ENCODE assay signal across 14 cellular contexts in the genomic region with DNA sequence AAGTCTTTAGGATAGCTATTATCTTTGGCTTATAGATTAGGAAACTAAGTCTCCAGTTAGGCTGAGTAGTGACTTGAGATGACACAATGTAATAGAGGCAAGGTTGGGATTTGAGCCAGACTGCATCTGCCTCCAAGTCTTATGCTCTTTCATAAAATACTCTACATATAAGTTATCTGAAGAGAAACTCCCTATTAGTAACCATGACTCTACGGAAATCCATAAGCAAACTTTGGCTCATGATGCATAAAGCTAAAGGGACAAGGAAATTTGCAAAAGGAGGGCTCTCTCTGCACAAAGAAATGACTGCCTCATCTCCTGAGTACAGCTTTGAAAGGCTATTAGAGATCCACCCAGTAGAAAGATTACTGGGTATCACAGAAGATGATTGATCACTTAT.
A peak's percentile ranks its signal among the peaks of the same experiment; 100 is the strongest.
DNase-seq lines count a peak whose midpoint lies in the region; ATAC-seq, FAIRE-seq and TF ChIP-seq lines count a peak whose summit lies in the region.
"Had no signal": no experiment of that assay in that cellular context is flagged by ENCODE, and none has a peak within 500 bp of the region (broad histone marks: within the 10 kb centered on the region; RNA-seq: fewer than 3 reads in every experiment).

No MANE protein-coding gene starts in this region.

- peaks cover 53% of the 10 kb centered on the region for H3K4me1 ChIP-seq in mammary epithelial cell (ENCODE audit: insufficient read depth, low read length)
- peaks cover 62% of the 10 kb centered on the region for H3K4me1 ChIP-seq in keratinocyte (ENCODE audit: control insufficient read depth, extremely low read depth, insufficient read depth, low read length)

- DNase-seq in MG63 (peak; percentile 1), mammary epithelial cell (peak; percentile 20), keratinocyte (ENCODE audit: low read depth, low spot score) (no peak), endothelial cell (ENCODE audit: low spot score) (no peak), SKM-1 treated with dmso at 0.1 percent for 144 hours (lab: John Stamatoyannopoulos, UW; ENCODE audit: unreplicated experiment) (no peak), OCI-M2 (lab: John Stamatoyannopoulos, UW; ENCODE audit: unreplicated experiment) (no peak)
- DNase-seq: ACHN; CD4-positive, CD25-positive, alpha-beta regulatory T cell; H9 had no signal

- TF ChIP-seq CTCF in mammary epithelial cell (conservative IDR thresholded peaks at IDR 0.05 in 1 of 2, IDR thresholded peaks at IDR 0.05 in 1 of 2; ENCODE audit: extremely low read depth in 1 of 2, insufficient read depth in 1 of 2, low read depth in 1 of 2, low read length in 2 of 2): no peak
- TF ChIP-seq CTCF in keratinocyte (optimal IDR thresholded peaks at IDR 0.05 in 1 of 3, IDR thresholded peaks at IDR 0.05 in 1 of 3, conservative IDR thresholded peaks at IDR 0.05 in 1 of 3; ENCODE audit: extremely low read depth in 1 of 3, insufficient read depth in 2 of 3, low read length in 3 of 3): no peak
- TF ChIP-seq CTCF in endothelial cell (IDR thresholded peaks at IDR 0.05; ENCODE audit: unreplicated experiment): no peak

- H3K9me3 Mint-ChIP-seq in endothelial cell (ENCODE audit: unreplicated experiment): no peaks in the 10 kb centered on the region
- H3K9me3 Mint-ChIP-seq: H9 had no signal

- no peak for FAIRE-seq in keratinocyte (lab: Jason Lieb, UNC)
- FAIRE-seq: HepG2, HTR-8/SVneo had no signal

- dilution Hi-C loops in mammary epithelial cell (cut with HindIII; ENCODE audit: low sequenced_read_pairs): no loop called here
- dilution Hi-C loops in keratinocyte (cut with MboI; ENCODE audit: extremely low pct_ligation_motif_present, low sequenced_read_pairs): no loop called here

- no peaks in the 10 kb centered on the region for H3K9me3 ChIP-seq in MG63
- H3K9me3 ChIP-seq in mammary epithelial cell (replicated peaks; ENCODE audit: insufficient read depth, low read length): no peaks in the 10 kb centered on the region
- no peaks in the 10 kb centered on the region for H3K9me3 ChIP-seq in keratinocyte (ENCODE audit: control insufficient read depth, low read depth, low read length)

- no peak overlapping the region for H3K4me3 Mint-ChIP-seq in endothelial cell (ENCODE audit: unreplicated experiment)
- H3K4me3 Mint-ChIP-seq: CD4-positive, CD25-positive, alpha-beta regulatory T cell; GM23338; H9 had no signal

- H3K4me3 ChIP-seq in MG63 (no peak overlapping the region), mammary epithelial cell (replicated peaks in 1 of 3; ENCODE audit: insufficient read depth in 1 of 3, low read depth in 2 of 3, low read length in 3 of 3) (no peak overlapping the region), keratinocyte (ENCODE audit: control insufficient read depth in 2 of 3, extremely low read depth in 1 of 3, insufficient read depth in 2 of 3, low read depth in 1 of 3, low read length in 3 of 3) (peak overlapping the region in 1 of 3 experiments; percentile 30)
- H3K4me3 ChIP-seq: BLaER1 treated with 17β-estradiol and CSF1 and Interleukin-3, amounts not matched to agents 10 nM and 100 nM; GM23338 had no signal

- intact Hi-C loops in mammary epithelial cell (cut with micrococcal nuclease): loop anchor here (5.0 kb wide), 1 partner anchor 79 kb away; no protein-coding TSS in a partner anchor

- H3K27ac ChIP-seq in mammary epithelial cell (ENCODE audit: insufficient read depth, low read depth, low read length) (peak overlapping the region; percentile 0), keratinocyte (ENCODE audit: control insufficient read depth, insufficient read depth, low read length) (peak overlapping the region; percentile 80)
- H3K27ac ChIP-seq: BLaER1 treated with 17β-estradiol and CSF1 and Interleukin-3, amounts not matched to agents 10 nM and 100 nM had no signal

- H3K4me1 Mint-ChIP-seq in endothelial cell (ENCODE audit: unreplicated experiment): peaks cover 20% of the 10 kb centered on the region
- H3K4me1 Mint-ChIP-seq: CD4-positive, CD25-positive, alpha-beta regulatory T cell; H9 had no signal

- H4K20me1 ChIP-seq in mammary epithelial cell (ENCODE audit: insufficient read depth, low read length) (no peaks in the 10 kb centered on the region), keratinocyte (ENCODE audit: control insufficient read depth, extremely low read depth, insufficient read depth, low read length) (no peaks in the 10 kb centered on the region)

- no peaks in the 10 kb centered on the region for H3K36me3 ChIP-seq in MG63
- H3K36me3 ChIP-seq in mammary epithelial cell (ENCODE audit: insufficient read depth, low read length): no peaks in the 10 kb centered on the region
- H3K36me3 ChIP-seq in keratinocyte (ENCODE audit: control insufficient read depth in 2 of 2, extremely low read depth in 1 of 2, insufficient read depth in 2 of 2, low read length in 2 of 2): peaks cover 0 to 2% of the 10 kb centered on the region in 2 experiments
- H3K36me3 ChIP-seq: BLaER1 treated with 17β-estradiol and CSF1 and Interleukin-3, amounts not matched to agents 10 nM and 100 nM had no signal

- ATAC-seq in esophagus mucosa: peak; percentile 57
- ATAC-seq: GM23338, HepG2 had no signal

- peak overlapping the region; percentile 25 for H3K4me2 ChIP-seq in mammary epithelial cell (ENCODE audit: insufficient read depth, low read depth, low read length)
- peak overlapping the region; percentile 78 for H3K4me2 ChIP-seq in keratinocyte (ENCODE audit: control insufficient read depth, extremely low read depth, insufficient read depth, low read depth, low read length)
- H3K4me2 ChIP-seq: BLaER1 treated with 17β-estradiol and CSF1 and Interleukin-3, amounts not matched to agents 10 nM and 100 nM; GM23338 had no signal

- no peaks in the 10 kb centered on the region for H3K9me1 ChIP-seq in keratinocyte (ENCODE audit: control insufficient read depth, extremely low read depth, insufficient read depth, low read length)

- CTCF ChIA-PET in mammary epithelial cell (lab: Charles Lee; ENCODE audit: low non-redundant PET): no interaction called here

- in situ Hi-C loops in mammary epithelial cell (cut with MboI; ENCODE audit: low sequenced_read_pairs in 2 of 2): loop anchor here in 1 of 2 donors (25.0 kb wide), 1 partner anchor 199 kb away; no protein-coding TSS in a partner anchor

- no peaks in the 10 kb centered on the region for H3K27me3 ChIP-seq in MG63
- no peaks in the 10 kb centered on the region for H3K27me3 ChIP-seq in mammary epithelial cell (ENCODE audit: insufficient read depth, low read length)
- H3K27me3 ChIP-seq in keratinocyte (ENCODE audit: control insufficient read depth, extremely low read depth, insufficient read depth, low read length): no peaks in the 10 kb centered on the region
- H3K27me3 ChIP-seq: BLaER1 treated with 17β-estradiol and CSF1 and Interleukin-3, amounts not matched to agents 10 nM and 100 nM had no signal

- H3K36me3 Mint-ChIP-seq in endothelial cell (ENCODE audit: low read depth, unreplicated experiment): peaks cover 3% of the 10 kb centered on the region
- H3K36me3 Mint-ChIP-seq: CD4-positive, CD25-positive, alpha-beta regulatory T cell had no signal

- no peak overlapping the region for H3K27ac Mint-ChIP-seq in endothelial cell (ENCODE audit: unreplicated experiment)
- H3K27ac Mint-ChIP-seq: CD4-positive, CD25-positive, alpha-beta regulatory T cell; GM23338; H9 had no signal

- H3K79me2 ChIP-seq in mammary epithelial cell (ENCODE audit: insufficient read depth, low read length) (peaks cover 91% of the 10 kb centered on the region), keratinocyte (ENCODE audit: control insufficient read depth, insufficient read depth, low read length) (peaks cover 52% of the 10 kb centered on the region)

- H2AFZ ChIP-seq in mammary epithelial cell (ENCODE audit: low read depth, low read length) (no peak overlapping the region), keratinocyte (ENCODE audit: control insufficient read depth, low read length) (no peak overlapping the region)
- H2AFZ ChIP-seq: GM23338 had no signal

- peaks cover 2% of the 10 kb centered on the region for H3K27me3 Mint-ChIP-seq in endothelial cell (ENCODE audit: unreplicated experiment)

- H3K9ac ChIP-seq in mammary epithelial cell (ENCODE audit: insufficient read depth, low read length) (no peak overlapping the region), keratinocyte (ENCODE audit: control insufficient read depth, extremely low read depth, insufficient read depth, low read length) (no peak overlapping the region)
- H3K9ac ChIP-seq: BLaER1 treated with 17β-estradiol and CSF1 and Interleukin-3, amounts not matched to agents 10 nM and 100 nM had no signal

- no TSS peak for BruUV-seq in mammary epithelial cell (replicated peaks; lab: Mats Ljungman, UMichigan)

- 94% methylated on average over 1 of the region's 1 CpG for whole genome bisulfite sequencing in mammary epithelial cell (ENCODE audit: low coverage, missing lambda C conversion rate)

Comparison
In these comparisons a context has a peak if more than half of its experiments do, and no peak if none do; other contexts are left out.
1. DNase-seq: peak in MG63 (single experiment) and mammary epithelial cell (single experiment); none in keratinocyte (single experiment), endothelial cell (single experiment), SKM-1 treated with dmso at 0.1 percent for 144 hours (single experiment) and OCI-M2 (single experiment).